In the genomic region with DNA sequence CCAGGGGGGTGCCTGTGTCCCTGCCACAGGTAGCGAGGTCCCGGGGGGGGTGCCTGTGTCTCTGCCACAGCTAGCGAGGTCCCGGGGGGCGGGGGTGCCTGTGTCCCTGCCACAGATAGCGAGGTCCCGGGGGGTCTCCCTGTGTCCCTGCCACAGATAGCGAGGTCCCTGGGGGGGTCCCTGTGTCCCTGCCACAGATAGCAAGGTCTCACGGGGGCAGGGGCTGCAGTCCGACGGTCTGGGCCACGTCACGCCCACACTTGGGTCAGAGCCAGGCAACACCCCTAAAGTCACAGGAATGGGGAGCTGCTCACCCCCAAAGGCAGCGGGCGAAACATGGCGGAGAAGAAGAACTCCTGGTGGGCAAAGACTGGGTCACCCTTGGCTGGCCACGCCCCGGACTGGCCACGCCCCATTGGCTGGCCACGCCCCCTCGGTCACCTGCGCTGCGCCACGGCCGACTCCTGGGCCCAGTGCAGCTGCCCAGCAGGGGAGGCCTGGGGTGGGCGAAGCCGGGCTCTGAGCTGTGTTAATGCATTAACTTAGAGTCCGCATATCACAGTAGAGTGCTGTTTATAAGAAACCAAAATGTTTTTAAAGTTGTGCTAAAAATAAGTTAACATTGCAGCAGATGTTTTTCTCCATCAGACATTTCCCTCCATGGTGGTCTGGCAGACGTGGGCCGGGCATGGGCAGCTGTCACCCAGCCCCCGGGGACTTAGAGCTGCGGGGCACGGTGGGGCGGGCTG, we compare ENCODE assay signal across 13 cellular contexts. TPM values are rescaled to one million over a fixed set of nuclear protein-coding genes. Genes with fewer than 3 reads are reported as not detected.
DNase-seq lines count a peak whose midpoint lies in the region; ATAC-seq and TF ChIP-seq lines count a peak whose summit lies in the region.
"Had no signal": no experiment of that assay in that cellular context is flagged by ENCODE, and none has a peak within 500 bp of the region (broad histone marks: within the 10 kb centered on the region; RNA-seq: fewer than 3 reads in every experiment).

No MANE protein-coding gene starts in this region.

- H3K9me3 ChIP-seq in WERI-Rb-1 (ENCODE audit: severe bottlenecking) (no peaks in the 10 kb centered on the region), spleen (no peaks in the 10 kb centered on the region)

- H3K27ac ChIP-seq in WERI-Rb-1 (no peak overlapping the region), spleen (no peak overlapping the region), foreskin keratinocyte (no peak overlapping the region)

- H3K27ac Mint-ChIP-seq in activated naive CD4-positive, alpha-beta T cell treated with anti-CD3 and anti-CD28 coated beads, Interleukin-2, amount 10 ng/mL, durations not matched to agents 7 days and 5 days, result no peak overlapping the region
- H3K27ac Mint-ChIP-seq: naive thymus-derived CD4-positive, alpha-beta T cell; type B pancreatic cell had no signal

- H3K36me3 ChIP-seq in WERI-Rb-1 (no peaks in the 10 kb centered on the region), spleen (no peaks in the 10 kb centered on the region)

- no peak for TF ChIP-seq POLR2A in spleen (IDR thresholded peaks at IDR 0.05)

- H3K27me3 Mint-ChIP-seq in activated naive CD4-positive, alpha-beta T cell treated with anti-CD3 and anti-CD28 coated beads, Interleukin-2, amount 10 ng/mL, durations not matched to agents 7 days and 5 days, result peaks cover 9% of the 10 kb centered on the region
- H3K27me3 Mint-ChIP-seq: type B pancreatic cell had no signal

- peak; percentile 17 to 24 for DNase-seq in NCI-H187 (lab: John Stamatoyannopoulos, UW)
- no peak for DNase-seq in NCI-H187 treated with DMSO at 0.1 percent for 48 hours (lab: John Stamatoyannopoulos, UW)
- peak; percentile 66 for DNase-seq in NCI-H128 (lab: John Stamatoyannopoulos, UW; ENCODE audit: unreplicated experiment)
- peak; percentile 65 for DNase-seq in WERI-Rb-1
- DNase-seq in spleen, result peak; percentile 81
- DNase-seq in superior temporal gyrus (ENCODE audit: extremely low spot score), result no peak
- no peak for DNase-seq in foreskin keratinocyte
- DNase-seq in activated naive CD4-positive, alpha-beta T cell treated with anti-CD3 and anti-CD28 coated beads, Interleukin-2, amount 10 ng/mL, durations not matched to agents 7 days and 5 days, result no peak
- DNase-seq: activated gamma-delta T cell; cortex of kidney; naive thymus-derived CD4-positive, alpha-beta T cell had no signal

- H3K9me3 Mint-ChIP-seq in activated naive CD4-positive, alpha-beta T cell treated with anti-CD3 and anti-CD28 coated beads, Interleukin-2, amount 10 ng/mL, durations not matched to agents 7 days and 5 days, result no peaks in the 10 kb centered on the region
- H3K9me3 Mint-ChIP-seq: naive thymus-derived CD4-positive, alpha-beta T cell; type B pancreatic cell had no signal

- H3K36me3 Mint-ChIP-seq in activated naive CD4-positive, alpha-beta T cell treated with anti-CD3 and anti-CD28 coated beads, Interleukin-2, amount 10 ng/mL, durations not matched to agents 7 days and 5 days, result no peaks in the 10 kb centered on the region
- H3K36me3 Mint-ChIP-seq: naive thymus-derived CD4-positive, alpha-beta T cell; type B pancreatic cell had no signal

- no peaks in the 10 kb centered on the region for H3K4me1 Mint-ChIP-seq in activated naive CD4-positive, alpha-beta T cell treated with anti-CD3 and anti-CD28 coated beads, Interleukin-2, amount 10 ng/mL, durations not matched to agents 7 days and 5 days
- H3K4me1 Mint-ChIP-seq: naive thymus-derived CD4-positive, alpha-beta T cell had no signal

- H3K4me1 ChIP-seq in spleen (peaks cover 0 to 34% (median 5%) of the 10 kb centered on the region in 6 donors), foreskin keratinocyte (peaks cover 6% of the 10 kb centered on the region)

- no peak for ATAC-seq in foreskin keratinocyte
- ATAC-seq: naive thymus-derived CD4-positive, alpha-beta T cell had no signal

- H3K4me3 ChIP-seq in WERI-Rb-1 (ENCODE audit: low read depth, low read length), result no peak overlapping the region
- peak overlapping the region in 1 of 8 donors; percentile 48 for H3K4me3 ChIP-seq in spleen

- H3K27me3 ChIP-seq in WERI-Rb-1 (ENCODE audit: insufficient read depth, low read depth, severe bottlenecking), result no peaks in the 10 kb centered on the region
- peaks cover 0 to 43% (median 0%) of the 10 kb centered on the region in 7 donors for H3K27me3 ChIP-seq in spleen (replicated peaks in 1 of 7)
- no peaks in the 10 kb centered on the region for H3K27me3 ChIP-seq in foreskin keratinocyte

- 47 to 74% (median 61%) methylated on average over 25 to 34 of the region's 34 CpGs for WGBS in spleen, 5 donors

- CTCF ChIA-PET in activated naive CD4-positive, alpha-beta T cell treated with anti-CD3 and anti-CD28 coated beads, Interleukin-2, amount 10 ng/mL, durations not matched to agents 7 days and 5 days (lab: Charles Lee), result no interaction called here

- TF ChIP-seq CTCF in WERI-Rb-1 (IDR thresholded peaks at IDR 0.05; ENCODE audit: low read depth, low read length) (no peak), spleen (IDR thresholded peaks at IDR 0.05 in 8 of 11, conservative IDR thresholded peaks at IDR 0.05 in 3 of 11) (no peak), foreskin keratinocyte (conservative IDR thresholded peaks at IDR 0.05) (no peak)

- intact Hi-C loops in spleen (cut with DNase I; ENCODE audit: low total_unique reads), result no loop called here

- H3K4me3 Mint-ChIP-seq in activated naive CD4-positive, alpha-beta T cell treated with anti-CD3 and anti-CD28 coated beads, Interleukin-2, amount 10 ng/mL, durations not matched to agents 7 days and 5 days, result no peak overlapping the region
- H3K4me3 Mint-ChIP-seq: naive thymus-derived CD4-positive, alpha-beta T cell; type B pancreatic cell had no signal

RNA-seq across cellular contexts. Expression of a gene that starts 7.0 kb away (rescaled TPM):
- total RNA-seq in spleen (10 to 100 TPM in 2 of 7 donors, 1 to 10 TPM in 5; 1.9 to 15.0 (median 5.3) TPM), foreskin keratinocyte (0.39 and 0.88 TPM in 2 replicates)
- polyA plus RNA-seq in spleen (10 to 100 TPM in 1 of 3 donors, 1 to 10 TPM in 2; 3.2 to 10.7 (median 7.8) TPM), foreskin keratinocyte (0.50 and 0.91 TPM in 2 replicates)

RNA-seq across cellular contexts. Expression of a gene that starts 7.2 kb away (rescaled TPM):
- total RNA-seq in spleen (10 to 100 TPM; 14.5 to 52.8 (median 29.8) TPM), foreskin keratinocyte (4.5 and 5.5 TPM in 2 replicates)
- polyA plus RNA-seq in spleen (10 to 100 TPM; 15.6 to 62.3 (median 43.4) TPM), foreskin keratinocyte (6.8 and 8.1 TPM in 2 replicates)

RNA-seq across cellular contexts. Expression of a gene that starts 11.0 kb away (rescaled TPM):
- total RNA-seq in spleen, result under 1 TPM in 3 of 7 donors, not detected in 4; 0.26 to 0.37 (median 0.28) TPM
- under 1 TPM; 0.07 to 0.10 (median 0.09) TPM for polyA plus RNA-seq in spleen
- not detected in 2 replicates for total RNA-seq in foreskin keratinocyte
- polyA plus RNA-seq in foreskin keratinocyte, result not detected in 2 replicates
- total RNA-seq: naive thymus-derived CD4-positive, alpha-beta T cell; NCI-H460 had no signal
- polyA plus RNA-seq: naive thymus-derived CD4-positive, alpha-beta T cell had no signal

RNA-seq across cellular contexts. Expression of a gene that starts 29.0 kb away (rescaled TPM):
- total RNA-seq in spleen (10 to 100 TPM; 21.8 to 39.0 (median 25.5) TPM), foreskin keratinocyte (28.9 and 29.1 TPM in 2 replicates)
- polyA plus RNA-seq in spleen (10 to 100 TPM; 21.8 to 49.3 (median 26.7) TPM), foreskin keratinocyte (30.5 and 31.9 TPM in 2 replicates)

Comparison
In these comparisons a context has a peak if more than half of its experiments do, and no peak if none do; other contexts are left out.
1. DNase-seq: peak in NCI-H187 (2 of 2), NCI-H128 (single experiment), WERI-Rb-1 (single experiment) and spleen (single experiment); none in NCI-H187 treated with DMSO at 0.1 percent for 48 hours (single experiment), superior temporal gyrus (single experiment), foreskin keratinocyte (0 of 2) and activated naive CD4-positive, alpha-beta T cell treated with anti-CD3 and anti-CD28 coated beads, Interleukin-2, amount 10 ng/mL, durations not matched to agents 7 days and 5 days (single experiment).